Comparison of ENCODE assay signal across 15 cellular contexts in genomic region chr5:42806004-42806700, GRCh38. TPM values are rescaled to one million over a fixed set of nuclear protein-coding genes. Genes with fewer than 3 reads are reported as not detected.
DNase-seq lines count a peak whose midpoint lies in the region; TF ChIP-seq lines count a peak whose summit lies in the region.
"Had no signal": no experiment of that assay in that cellular context is flagged by ENCODE, and none has a peak within 500 bp of the region (broad histone marks: within the 10 kb centered on the region; RNA-seq: fewer than 3 reads in every experiment).

No MANE protein-coding gene starts in this region.

- peaks cover 58% of the 10 kb centered on the region for H4K20me1 ChIP-seq in hepatocyte (ENCODE audit: insufficient read depth, poor library complexity, severe bottlenecking)

- no peaks in the 10 kb centered on the region for H3K9me2 ChIP-seq in hepatocyte (replicated peaks; ENCODE audit: insufficient read depth)

- peak overlapping the region; percentile 36 to 49 for H3K9ac ChIP-seq in liver (ENCODE audit: low read depth in 1 of 2, low read length in 2 of 2)
- H3K9ac ChIP-seq in mesenchymal stem cell (ENCODE audit: low read length): no peak overlapping the region

- H3K4me2 ChIP-seq in hepatocyte: peak overlapping the region; percentile 62
- H3K4me2 ChIP-seq in mesenchymal stem cell (ENCODE audit: low read length, poor library complexity, severe bottlenecking): no peak overlapping the region
- H3K4me2 ChIP-seq: A549, GM23338 had no signal

- no peak overlapping the region for H2BK12ac ChIP-seq in mesenchymal stem cell (ENCODE audit: low read length in 2 of 2)

- H4K8ac ChIP-seq in mesenchymal stem cell (ENCODE audit: low read length): no peak overlapping the region

- H3K18ac ChIP-seq in mesenchymal stem cell (ENCODE audit: low read depth in 1 of 2, low read length in 2 of 2): no peak overlapping the region

- H2BK5ac ChIP-seq in mesenchymal stem cell (ENCODE audit: low read depth, low read length, poor library complexity, severe bottlenecking): no peak overlapping the region

- H3K23ac ChIP-seq in mesenchymal stem cell (ENCODE audit: low read length in 2 of 2): no peak overlapping the region

- H3K4me1 ChIP-seq in hepatocyte (ENCODE audit: insufficient read depth) (no peaks in the 10 kb centered on the region), liver (ENCODE audit: control insufficient read depth in 4 of 4, insufficient read depth in 4 of 4, low read length in 3 of 4) (peaks cover 2 to 27% (median 15%) of the 10 kb centered on the region in 4 donors), mesenchymal stem cell (ENCODE audit: control insufficient read depth, insufficient read depth, low read depth, low read length) (no peaks in the 10 kb centered on the region)
- H3K4me1 ChIP-seq: A549 had no signal

- H3K27ac ChIP-seq in hepatocyte (peak overlapping the region; percentile 72), liver (ENCODE audit: low read depth in 1 of 2, low read length in 2 of 2) (peak overlapping the region in 1 of 2 donors; percentile 26), mesenchymal stem cell (ENCODE audit: low read length, poor library complexity, severe bottlenecking) (no peak overlapping the region)
- H3K27ac ChIP-seq: A549 had no signal

- H3K4me3 ChIP-seq in hepatocyte (no peak overlapping the region), liver (ENCODE audit: low read depth in 1 of 3, low read length in 3 of 3) (no peak overlapping the region), mesenchymal stem cell (ENCODE audit: insufficient read depth in 1 of 2, low read depth in 1 of 2, low read length in 2 of 2) (no peak overlapping the region)
- H3K4me3 ChIP-seq: A549, GM23338 had no signal

- DNase-seq in hepatocyte (ENCODE audit: low spot score): no peak
- DNase-seq in superior temporal gyrus (ENCODE audit: extremely low spot score): peak; percentile 6
- no peak for DNase-seq in AG08396 (ENCODE audit: low spot score)
- DNase-seq in NOMO-1 treated with DMSO at 0.1 percent for 48 hours (lab: John Stamatoyannopoulos, UW; ENCODE audit: unreplicated experiment): no peak
- DNase-seq in mesenchymal stem cell: no peak
- DNase-seq: CD8-positive, alpha-beta T cell; COR-L47; DMS153; DND-41; GDM1; H7 had no signal

- no peak overlapping the region for H2AFZ ChIP-seq in hepatocyte
- no peak overlapping the region for H2AFZ ChIP-seq in mesenchymal stem cell (ENCODE audit: low read depth, low read length)
- H2AFZ ChIP-seq: GM23338 had no signal

- no peak for TF ChIP-seq RAD21 in liver (IDR thresholded peaks at IDR 0.05)

- H3K79me2 ChIP-seq in hepatocyte: peaks cover 61% of the 10 kb centered on the region

- H3K27me3 ChIP-seq in hepatocyte (no peaks in the 10 kb centered on the region), liver (ENCODE audit: control insufficient read depth in 4 of 4, insufficient read depth in 4 of 4, low read length in 3 of 4) (no peaks in the 10 kb centered on the region), mesenchymal stem cell (ENCODE audit: control insufficient read depth in 1 of 2, insufficient read depth in 1 of 2, low read length in 2 of 2) (no peaks in the 10 kb centered on the region)

- no peak overlapping the region for H3K14ac ChIP-seq in mesenchymal stem cell (ENCODE audit: low read length in 2 of 2)

- no peak overlapping the region for H2BK15ac ChIP-seq in mesenchymal stem cell (ENCODE audit: low read depth, poor library complexity, severe bottlenecking)

- H3K4ac ChIP-seq in mesenchymal stem cell (ENCODE audit: low read depth in 1 of 2, low read length in 2 of 2): no peak overlapping the region

- no peaks in the 10 kb centered on the region for H3K9me3 ChIP-seq in hepatocyte (ENCODE audit: low read depth)
- H3K9me3 ChIP-seq in liver (ENCODE audit: control insufficient read depth in 4 of 4, low read length in 3 of 4): no peaks in the 10 kb centered on the region
- no peaks in the 10 kb centered on the region for H3K9me3 ChIP-seq in mesenchymal stem cell (ENCODE audit: control insufficient read depth, low read length)
- H3K9me3 ChIP-seq: A549 had no signal

- H2AK5ac ChIP-seq in mesenchymal stem cell (ENCODE audit: low read length, severe bottlenecking): no peak overlapping the region

- 70% methylated on average over 2 of the region's 2 CpGs for WGBS in hepatocyte (ENCODE audit: low lambda C conversion rate, missing lambda C conversion rate)
- 29% methylated on average over 2 of the region's 2 CpGs for WGBS in liver
- 88% methylated on average over 2 of the region's 2 CpGs for WGBS in mesenchymal stem cell

- H4K91ac ChIP-seq in mesenchymal stem cell (ENCODE audit: low read length): no peak overlapping the region

- TF ChIP-seq CTCF in hepatocyte (IDR thresholded peaks at IDR 0.05; ENCODE audit: poor library complexity): no peak
- no peak for TF ChIP-seq CTCF in liver (IDR thresholded peaks at IDR 0.05; ENCODE audit: low read depth, low read length, missing input control)

- H2BK120ac ChIP-seq in mesenchymal stem cell (ENCODE audit: low read depth, low read length): no peak overlapping the region

- no peaks in the 10 kb centered on the region for H3K79me1 ChIP-seq in mesenchymal stem cell (replicated peaks; ENCODE audit: low read length, poor library complexity, severe bottlenecking)

- peaks cover 4% of the 10 kb centered on the region for H3K36me3 ChIP-seq in hepatocyte (replicated peaks; ENCODE audit: insufficient read depth, low read depth)
- peaks cover 7 to 51% (median 43%) of the 10 kb centered on the region in 4 donors for H3K36me3 ChIP-seq in liver (ENCODE audit: control insufficient read depth in 4 of 4, insufficient read depth in 3 of 4, low read depth in 1 of 4, low read length in 3 of 4)
- H3K36me3 ChIP-seq in mesenchymal stem cell (ENCODE audit: control insufficient read depth in 1 of 2, insufficient read depth in 2 of 2, low read depth in 1 of 2, low read length in 2 of 2): peaks cover 0 to 74% of the 10 kb centered on the region in 2 experiments

TF ChIP-seq in liver, 16 proteins besides CTCF, POLR2A, EP300 and RAD21:
- TF ChIP-seq RXRA (IDR thresholded peaks at IDR 0.05) (no peak), TAF1 (conservative IDR thresholded peaks at IDR 0.05) (no peak), ATF3 (IDR thresholded peaks at IDR 0.05) (no peak), REST (IDR thresholded peaks at IDR 0.05) (no peak), HNF4G (IDR thresholded peaks at IDR 0.05) (no peak), EGR1 (IDR thresholded peaks at IDR 0.05; ENCODE audit: low read depth in 2 of 2) (no peak), HNF4A (conservative IDR thresholded peaks at IDR 0.05) (no peak), YY1 (IDR thresholded peaks at IDR 0.05) (no peak), NR2F2 (IDR thresholded peaks at IDR 0.05) (no peak)

RNA-seq across cellular contexts. Expression of gene SELENOP, which starts 5.5 kb away (rescaled TPM):
- total RNA-seq in hepatocyte (5,946 and 6,524 TPM in 2 replicates), liver (1,000 to 10,000 TPM in 1 of 2 donors, 100 to 1,000 TPM in 1; 944 to 1,776 TPM)
- polyA plus RNA-seq in hepatocyte (2,543 and 3,137 TPM in 2 replicates), liver (1,000 to 10,000 TPM in 1 of 2 donors, 100 to 1,000 TPM in 1; 880 to 1,788 TPM)
- polyA plus RNA-seq in mesenchymal stem cell (2013, experiment 1 of 2): 57.0 TPM
- polyA plus RNA-seq in mesenchymal stem cell (2013, experiment 2 of 2): 60.6 TPM
- total RNA-seq: HT1080 had no signal

RNA-seq across cellular contexts. Expression of gene CCDC152, which starts 49.5 kb away (rescaled TPM):
- total RNA-seq in hepatocyte: 1.8 and 2.0 TPM in 2 replicates
- polyA plus RNA-seq in hepatocyte: 26.4 and 46.1 TPM in 2 replicates
- total RNA-seq in liver: 1 to 10 TPM in 1 of 2 donors, under 1 TPM in 1; 0.08 to 1.1 TPM
- 10 to 100 TPM in 1 of 2 donors, 1 to 10 TPM in 1; 5.6 to 81.4 TPM for polyA plus RNA-seq in liver
- polyA plus RNA-seq in mesenchymal stem cell (2013, experiment 1 of 2): 0.07 TPM
- polyA plus RNA-seq in mesenchymal stem cell (2013, experiment 2 of 2): 0.04 TPM
- total RNA-seq: HT1080 had no signal
- polyA plus RNA-seq: A549 had no signal
